Comparison of ENCODE assay signal across 8 cellular contexts in genomic region chr14:77376380-77376770, GRCh38. TPM values are rescaled to one million over a fixed set of nuclear protein-coding genes. Genes with fewer than 3 reads are reported as not detected.
A peak's percentile ranks its signal among the peaks of the same experiment; 100 is the strongest.
DNase-seq lines count a peak whose midpoint lies in the region; ATAC-seq lines count a peak whose summit lies in the region.

No MANE protein-coding gene starts in this region.

- peak; percentile 21 for DNase-seq in HCEC 1CT
- peak; percentile 51 for DNase-seq in NAMALWA (ENCODE audit: low spot score)
- DNase-seq in activated T-helper 1 cell treated with anti-CD3 and anti-CD28 coated beads, Interleukin-12 subunit alpha, Interleukin-12 subunit beta, Interleukin-2, Interleukin-4 antibody, amounts not matched to agents 30 ng/mL and 10 ng/mL and 1 ng/mL, durations not matched to agents 14 hours and 24 hours and 36 hours (ENCODE audit: low spot score) = no peak
- peak; percentile 38 for DNase-seq in germinal center (ENCODE audit: low spot score)
- no peak for DNase-seq in trophoblast cell
- DNase-seq in globus pallidus (ENCODE audit: low spot score) = no peak
- no peak for DNase-seq in NCI-H510A (lab: John Stamatoyannopoulos, UW)

- H3K36me3 Mint-ChIP-seq in activated T-helper 1 cell treated with anti-CD3 and anti-CD28 coated beads, Interleukin-12 subunit alpha, Interleukin-12 subunit beta, Interleukin-2, Interleukin-4 antibody, amounts not matched to agents 30 ng/mL and 10 ng/mL and 1 ng/mL, durations not matched to agents 14 hours and 24 hours and 36 hours (ENCODE audit: low read depth) = peaks cover 12% of the 10 kb centered on the region

- H3K27me3 Mint-ChIP-seq in activated T-helper 1 cell treated with anti-CD3 and anti-CD28 coated beads, Interleukin-12 subunit alpha, Interleukin-12 subunit beta, Interleukin-2, Interleukin-4 antibody, amounts not matched to agents 30 ng/mL and 10 ng/mL and 1 ng/mL, durations not matched to agents 14 hours and 24 hours and 36 hours (ENCODE audit: insufficient read depth) = peaks cover 10% of the 10 kb centered on the region

- H3K4ac ChIP-seq in trophoblast cell (ENCODE audit: low read depth, low read length) = peak overlapping the region; percentile 37

- peaks cover 37% of the 10 kb centered on the region for H3K4me1 Mint-ChIP-seq in activated T-helper 1 cell treated with anti-CD3 and anti-CD28 coated beads, Interleukin-12 subunit alpha, Interleukin-12 subunit beta, Interleukin-2, Interleukin-4 antibody, amounts not matched to agents 30 ng/mL and 10 ng/mL and 1 ng/mL, durations not matched to agents 14 hours and 24 hours and 36 hours (ENCODE audit: low read depth)

- peak; percentile 15 for ATAC-seq in GM18498 (IDR thresholded peaks at IDR 0.05; ENCODE audit: unreplicated experiment)

- no CpG with 5 or more reads among the region's 17 CpGs for WGBS in trophoblast cell (ENCODE audit: extremely low coverage, insufficient coverage, insufficient read length)

- H2BK120ac ChIP-seq in trophoblast cell (ENCODE audit: insufficient read depth, low read length, poor library complexity) = peak overlapping the region; percentile 21

- H3K14ac ChIP-seq in trophoblast cell (ENCODE audit: low read length) = peak overlapping the region; percentile 47

- H3K9me3 Mint-ChIP-seq in activated T-helper 1 cell treated with anti-CD3 and anti-CD28 coated beads, Interleukin-12 subunit alpha, Interleukin-12 subunit beta, Interleukin-2, Interleukin-4 antibody, amounts not matched to agents 30 ng/mL and 10 ng/mL and 1 ng/mL, durations not matched to agents 14 hours and 24 hours and 36 hours = peaks cover 4% of the 10 kb centered on the region

- H3K4me2 ChIP-seq in trophoblast cell (ENCODE audit: low read length) = peak overlapping the region; percentile 90

- no peak overlapping the region for H2BK12ac ChIP-seq in trophoblast cell (ENCODE audit: low read length)

- peak overlapping the region; percentile 89 for H3K27ac Mint-ChIP-seq in activated T-helper 1 cell treated with anti-CD3 and anti-CD28 coated beads, Interleukin-12 subunit alpha, Interleukin-12 subunit beta, Interleukin-2, Interleukin-4 antibody, amounts not matched to agents 30 ng/mL and 10 ng/mL and 1 ng/mL, durations not matched to agents 14 hours and 24 hours and 36 hours

- peaks cover 8% of the 10 kb centered on the region for H3K79me1 ChIP-seq in trophoblast cell (ENCODE audit: low read length)

- peak overlapping the region; percentile 84 for H3K27ac ChIP-seq in trophoblast cell (ENCODE audit: low read depth, low read length)

- H3K23ac ChIP-seq in trophoblast cell (ENCODE audit: low read length) = no peak overlapping the region

- H2AK5ac ChIP-seq in trophoblast cell (ENCODE audit: low read length) = no peak overlapping the region

- H4K8ac ChIP-seq in trophoblast cell (ENCODE audit: low read depth, low read length) = peak overlapping the region; percentile 41

- H3K27me3 ChIP-seq in trophoblast cell (ENCODE audit: insufficient read depth, low read length) = no peaks in the 10 kb centered on the region

- H3K18ac ChIP-seq in trophoblast cell (ENCODE audit: low read length) = peak overlapping the region; percentile 22

- peak overlapping the region; percentile 83 for H3K9ac ChIP-seq in trophoblast cell (ENCODE audit: low read length)

- peaks cover 4 to 12% of the 10 kb centered on the region in 2 experiments for H3K4me1 ChIP-seq in trophoblast cell (ENCODE audit: control insufficient read depth in 1 of 2, insufficient read depth in 2 of 2, low read length in 2 of 2)

- peak overlapping the region; percentile 45 for H4K91ac ChIP-seq in trophoblast cell (ENCODE audit: low read depth, low read length)

- H4K12ac ChIP-seq in trophoblast cell (ENCODE audit: low read depth, low read length) = peak overlapping the region; percentile 61

- peaks cover 6% of the 10 kb centered on the region for H3K79me2 ChIP-seq in trophoblast cell (ENCODE audit: control insufficient read depth, insufficient read depth, low read length, poor library complexity)

- intact Hi-C loops in activated T-helper 1 cell treated with anti-CD3 and anti-CD28 coated beads, Interleukin-12 subunit alpha, Interleukin-12 subunit beta, Interleukin-2, Interleukin-4 antibody, amounts not matched to agents 30 ng/mL and 10 ng/mL and 1 ng/mL, durations not matched to agents 14 hours and 24 hours and 36 hours (cut with micrococcal nuclease) = loop anchor here (2.0 to 10.0 kb wide), 7 partner anchors 176 to 1224 kb away; partner anchors contain the start of genes ALKBH1, ANGEL1, CIPC and GPATCH2L

- peak overlapping the region; percentile 48 for H2AFZ ChIP-seq in trophoblast cell (ENCODE audit: insufficient read depth, low read length, poor library complexity)

- no peaks in the 10 kb centered on the region for H3K9me3 ChIP-seq in trophoblast cell (ENCODE audit: insufficient read depth, low read depth, low read length)

- H3K4me3 ChIP-seq in trophoblast cell (ENCODE audit: low read depth, low read length) = peak overlapping the region; percentile 93

- H3K4me3 Mint-ChIP-seq in activated T-helper 1 cell treated with anti-CD3 and anti-CD28 coated beads, Interleukin-12 subunit alpha, Interleukin-12 subunit beta, Interleukin-2, Interleukin-4 antibody, amounts not matched to agents 30 ng/mL and 10 ng/mL and 1 ng/mL, durations not matched to agents 14 hours and 24 hours and 36 hours = peak overlapping the region; percentile 92

- no peaks in the 10 kb centered on the region for H3K36me3 ChIP-seq in trophoblast cell (ENCODE audit: control insufficient read depth in 1 of 2, insufficient read depth in 2 of 2, low read length in 2 of 2)

- peak overlapping the region; percentile 29 for H2BK5ac ChIP-seq in trophoblast cell (ENCODE audit: low read depth, low read length, poor library complexity)

RNA-seq across cellular contexts. Expression of gene TMED8, which starts 0.5 kb away (rescaled TPM):
- total RNA-seq in activated T-helper 1 cell treated with anti-CD3 and anti-CD28 coated beads, Interleukin-12 subunit alpha, Interleukin-12 subunit beta, Interleukin-2, Interleukin-4 antibody, amounts not matched to agents 30 ng/mL and 10 ng/mL and 1 ng/mL, durations not matched to agents 14 hours and 24 hours and 36 hours = 28.1 and 28.4 TPM in 2 replicates
- polyA plus RNA-seq in trophoblast cell (2013) = 5.9 and 6.0 TPM in 2 replicates

RNA-seq across cellular contexts. Expression of gene SAMD15, which starts 0.8 kb away (rescaled TPM):
- total RNA-seq in activated T-helper 1 cell treated with anti-CD3 and anti-CD28 coated beads, Interleukin-12 subunit alpha, Interleukin-12 subunit beta, Interleukin-2, Interleukin-4 antibody, amounts not matched to agents 30 ng/mL and 10 ng/mL and 1 ng/mL, durations not matched to agents 14 hours and 24 hours and 36 hours = 0.29 and 1.1 TPM in 2 replicates
- 0.41 and 0.50 TPM in 2 replicates for polyA plus RNA-seq in trophoblast cell (2013)

RNA-seq across cellular contexts. Expression of gene NOXRED1, which starts 46.9 kb away (rescaled TPM):
- total RNA-seq in activated T-helper 1 cell treated with anti-CD3 and anti-CD28 coated beads, Interleukin-12 subunit alpha, Interleukin-12 subunit beta, Interleukin-2, Interleukin-4 antibody, amounts not matched to agents 30 ng/mL and 10 ng/mL and 1 ng/mL, durations not matched to agents 14 hours and 24 hours and 36 hours = 0.18 and 0.91 TPM in 2 replicates
- 0.15 and 0.22 TPM in 2 replicates for polyA plus RNA-seq in trophoblast cell (2013)

RNA-seq across cellular contexts. Expression of gene GSTZ1, which starts 55.5 kb away (rescaled TPM):
- total RNA-seq in activated T-helper 1 cell treated with anti-CD3 and anti-CD28 coated beads, Interleukin-12 subunit alpha, Interleukin-12 subunit beta, Interleukin-2, Interleukin-4 antibody, amounts not matched to agents 30 ng/mL and 10 ng/mL and 1 ng/mL, durations not matched to agents 14 hours and 24 hours and 36 hours = 5.3 and 7.0 TPM in 2 replicates
- 12.9 and 13.5 TPM in 2 replicates for polyA plus RNA-seq in trophoblast cell (2013)

RNA-seq across cellular contexts. Expression of gene POMT2, which starts 55.7 kb away (rescaled TPM):
- total RNA-seq in activated T-helper 1 cell treated with anti-CD3 and anti-CD28 coated beads, Interleukin-12 subunit alpha, Interleukin-12 subunit beta, Interleukin-2, Interleukin-4 antibody, amounts not matched to agents 30 ng/mL and 10 ng/mL and 1 ng/mL, durations not matched to agents 14 hours and 24 hours and 36 hours = 20.5 and 22.1 TPM in 2 replicates
- polyA plus RNA-seq in trophoblast cell (2013) = 14.1 and 14.9 TPM in 2 replicates

Comparison
In these comparisons a context has a peak if more than half of its experiments do, and no peak if none do; other contexts are left out.
1. DNase-seq: peak in HCEC 1CT (single experiment), NAMALWA (single experiment) and germinal center (single experiment); none in activated T-helper 1 cell treated with anti-CD3 and anti-CD28 coated beads, Interleukin-12 subunit alpha, Interleukin-12 subunit beta, Interleukin-2, Interleukin-4 antibody, amounts not matched to agents 30 ng/mL and 10 ng/mL and 1 ng/mL, durations not matched to agents 14 hours and 24 hours and 36 hours (single experiment), trophoblast cell (0 of 2), globus pallidus (single experiment) and NCI-H510A (single experiment).